19 cellular contexts compared by ENCODE assay signal in genomic region chr10:3111626-3112220, GRCh38. TPM values are rescaled to one million over a fixed set of nuclear protein-coding genes. Genes with fewer than 3 reads are reported as not detected.
A peak's percentile ranks its signal among the peaks of the same experiment; 100 is the strongest.
DNase-seq lines count a peak whose midpoint lies in the region; ATAC-seq, FAIRE-seq and TF ChIP-seq lines count a peak whose summit lies in the region.
"Had no signal": no experiment of that assay in that cellular context is flagged by ENCODE, and none has a peak within 500 bp of the region (broad histone marks: within the 10 kb centered on the region; RNA-seq: fewer than 3 reads in every experiment).

No MANE protein-coding gene starts in this region.

- DNase-seq in A549 (ENCODE audit: low read depth in 1 of 2, low spot score in 1 of 2) (no peak), SK-N-DZ (ENCODE audit: low spot score) (peak; percentile 53), fibroblast of pulmonary artery (ENCODE audit: low read depth) (peak; percentile 43), medulla oblongata (ENCODE audit: extremely low spot score) (peak; percentile 58), SHP77 (lab: John Stamatoyannopoulos, UW) (no peak), left colon (no peak)
- DNase-seq: activated CD4-positive, alpha-beta T cell treated with anti-CD3 and anti-CD28 coated beads for 48 hours; activated naive CD4-positive, alpha-beta T cell treated with Interleukin-2 at 50 U/mL for 16 hours; body of pancreas; effector memory CD8-positive, alpha-beta T cell; GF-D8; GOT3; mesendoderm; NCI-H1417 treated with DMSO at 0.1 percent for 48 hours; NCI-H226 had no signal

- CTCF ChIA-PET in A549 (lab: Yijun Ruan, JAX): interaction anchor here (0.6 to 1.7 kb wide), 5 partner anchors 8 to 44 kb away, joined by 3 to 7 read pairs (median 5); partner anchors contain the start of gene PFKP

- TF ChIP-seq CTCF in A549 (IDR thresholded peaks at IDR 0.05) (no peak), fibroblast of pulmonary artery (IDR thresholded peaks at IDR 0.05; ENCODE audit: low read length, missing control alignments) (no peak)

- peak overlapping the region; percentile 53 to 69 for H3K27ac ChIP-seq in A549
- H3K27ac ChIP-seq: body of pancreas, SJSA1, thoracic aorta had no signal

- ATAC-seq in A549: no peak
- no peak for ATAC-seq in HG03378 (IDR thresholded peaks at IDR 0.05; ENCODE audit: unreplicated experiment)
- ATAC-seq in left colon: no peak
- no peak for ATAC-seq in GM18907 (IDR thresholded peaks at IDR 0.05; ENCODE audit: unreplicated experiment)
- ATAC-seq: body of pancreas; effector memory CD8-positive, alpha-beta T cell had no signal

- no peak for TF ChIP-seq RAD21 in A549 (conservative IDR thresholded peaks at IDR 0.05 in 1 of 2, IDR thresholded peaks at IDR 0.05 in 1 of 2)

- WGBS in A549 (ENCODE audit: missing lambda C conversion rate): 69% methylated on average over 15 of the region's 15 CpGs

- no peak for FAIRE-seq in A549 (lab: Jason Lieb, UNC)

- H3K4me3 ChIP-seq in A549 (no peak overlapping the region), fibroblast of pulmonary artery (replicated peaks; ENCODE audit: low read depth, low read length) (no peak overlapping the region)
- H3K4me3 ChIP-seq: body of pancreas, SJSA1, thoracic aorta had no signal

- H3K9me3 ChIP-seq in A549: no peaks in the 10 kb centered on the region
- H3K9me3 ChIP-seq: body of pancreas, SJSA1, thoracic aorta had no signal

- no peak for TF ChIP-seq POLR2A in A549 (IDR thresholded peaks at IDR 0.05; ENCODE audit: low read length)

- no peak for TF ChIP-seq EP300 in A549 (IDR thresholded peaks at IDR 0.05)

- 0 out of 3 replicates have a peak overlapping the region, but pooled peaks have one; percentile 5 for H3K4me2 ChIP-seq in A549

- POLR2A ChIA-PET in A549 (lab: Yijun Ruan, JAX): no interaction called here

- H3K4me1 ChIP-seq in A549: peaks cover 53% of the 10 kb centered on the region

- intact Hi-C loops in left colon (cut with DNase I, micrococcal nuclease): no loop called here

TF ChIP-seq in A549, 52 proteins besides CTCF, POLR2A, EP300 and RAD21:
- TF ChIP-seq E2F6 (IDR thresholded peaks at IDR 0.05; ENCODE audit: borderline replicate concordance, low read depth): no peak
- TF ChIP-seq HEYL (CRISPR knock-in tag; IDR thresholded peaks at IDR 0.05): no peak
- TF ChIP-seq JUNB (IDR thresholded peaks at IDR 0.05): no peak
- no peak for TF ChIP-seq FOSL2 (IDR thresholded peaks at IDR 0.05)
- no peak for TF ChIP-seq FOSL2 (CRISPR knock-in tag; IDR thresholded peaks at IDR 0.05)
- TF ChIP-seq HMGXB4 (CRISPR knock-in tag; IDR thresholded peaks at IDR 0.05; ENCODE audit: borderline replicate concordance): no peak
- no peak for TF ChIP-seq CEBPB (IDR thresholded peaks at IDR 0.05)
- no peak for TF ChIP-seq CHD2 (IDR thresholded peaks at IDR 0.05; ENCODE audit: low read length, partially characterized antibody)
- TF ChIP-seq FOXS1 (CRISPR knock-in tag; IDR thresholded peaks at IDR 0.05): no peak
- TF ChIP-seq POLR2AphosphoS2 (conservative IDR thresholded peaks at IDR 0.05; ENCODE audit: low read length): no peak
- TF ChIP-seq MYC (IDR thresholded peaks at IDR 0.05; ENCODE audit: borderline replicate concordance, low read length): no peak
- no peak for TF ChIP-seq CBX2 (IDR thresholded peaks at IDR 0.05; ENCODE audit: borderline replicate concordance, low read depth)

RNA-seq across cellular contexts. Expression of gene PFKP, which starts 44.4 kb away (rescaled TPM):
- polyA plus RNA-seq in A549 (2011; rRNA removed): 164 and 166 TPM in 2 replicates
- polyA plus RNA-seq in A549 (2012; cell fraction: cytosol; rRNA removed): 360 and 395 TPM in 2 replicates
- polyA plus RNA-seq in A549 (2012; cell fraction: nucleus; rRNA removed): 741 and 798 TPM in 2 replicates
- 273 to 329 TPM (median 279 TPM) in 3 replicates for polyA plus RNA-seq in A549 (2017; fragmentation: RNase III; extraction: RNeasy Plus Mini Kit Qiagen cat#74134 plus additional on column Dnase treatment)
- 130 and 164 TPM in 2 replicates for polyA minus RNA-seq in A549 (2011; rRNA and poly(A)+ RNA removed)
- 93.0 and 106 TPM in 2 replicates for polyA plus RNA-seq in SK-N-DZ (2014; cell fraction: cytosol; rRNA removed)
- 133 and 134 TPM in 2 replicates for polyA plus RNA-seq in SK-N-DZ (2014; cell fraction: nucleus; rRNA removed)
- 100 to 1,000 TPM; 104 to 116 TPM for total RNA-seq in left colon

Comparison
In these comparisons a context has a peak if more than half of its experiments do, and no peak if none do; other contexts are left out.
1. DNase-seq: peak in SK-N-DZ (single experiment), fibroblast of pulmonary artery (single experiment) and medulla oblongata (single experiment); none in A549 (0 of 2), SHP77 (0 of 2) and left colon (0 of 2).